Comparison of ENCODE assay signal across 15 cellular contexts in genomic region chr5:142941217-142941616, GRCh38.
"Had no signal": no experiment of that assay in that cellular context is flagged by ENCODE, and none has a peak within 500 bp of the region (broad histone marks: within the 10 kb centered on the region; RNA-seq: fewer than 3 reads in every experiment).

No MANE protein-coding gene starts in this region.

- H3K27me3 ChIP-seq: heart left ventricle, right atrium auricular region, sigmoid colon, testis, tibial nerve had no signal

- H3K9me3 ChIP-seq: heart left ventricle, right atrium auricular region, sigmoid colon, testis, tibial nerve had no signal

- H3K27ac ChIP-seq: right atrium auricular region, sigmoid colon, skin epidermis, testis, tibial nerve had no signal

- H3K36me3 ChIP-seq: heart left ventricle, right atrium auricular region, sigmoid colon, tibial nerve had no signal

- H3K27ac Mint-ChIP-seq: naive thymus-derived CD4-positive, alpha-beta T cell had no signal

- H3K27me3 Mint-ChIP-seq: naive thymus-derived CD4-positive, alpha-beta T cell had no signal

- H3K4me3 Mint-ChIP-seq: naive thymus-derived CD4-positive, alpha-beta T cell; neural crest cell had no signal

- DNase-seq: effector memory CD4-positive, alpha-beta T cell; heart left ventricle; hippocampal formation; kidney glomerular epithelial cell; mammary epithelial cell; naive thymus-derived CD4-positive, alpha-beta T cell; sigmoid colon; stimulated activated CD4-positive, alpha-beta T cell treated with anti-CD3 and anti-CD28 coated beads, Interleukin-2, amount 100 ng/mL, for 24 hours; stimulated activated naive CD4-positive, alpha-beta T cell treated with Interleukin-2 at 50 U/mL for 16 hours; testis had no signal

- H3K9me3 Mint-ChIP-seq: naive thymus-derived CD4-positive, alpha-beta T cell; neural crest cell had no signal

- H3K4me3 ChIP-seq: heart left ventricle, right atrium auricular region, sigmoid colon, skin epidermis, testis, tibial nerve had no signal

- ATAC-seq: esophagus mucosa; heart left ventricle; naive thymus-derived CD4-positive, alpha-beta T cell had no signal
